In genomic region chr6:165571068-165571682, GRCh38 we compare ENCODE assay signal across 1 cellular context.
A peak's percentile ranks its signal among the peaks of the same experiment; 100 is the strongest.
TF ChIP-seq lines count a peak whose summit lies in the region.

No MANE protein-coding gene starts in this region.

TF ChIP-seq in HepG2, 621 proteins besides CTCF, POLR2A, EP300 and RAD21:
- TF ChIP-seq KIAA2018 (CRISPR knock-in tag; IDR thresholded peaks at IDR 0.05; ENCODE audit: borderline replicate concordance) (no peak), ZNF383 (CRISPR knock-in tag; IDR thresholded peaks at IDR 0.05; ENCODE audit: borderline replicate concordance) (no peak), DMAP1 (CRISPR knock-in tag; IDR thresholded peaks at IDR 0.05) (no peak), TEAD2 (CRISPR knock-in tag; IDR thresholded peaks at IDR 0.05) (no peak), MAFF (IDR thresholded peaks at IDR 0.05; ENCODE audit: low read depth, low read length) (peak; percentile 51; the same call in 1 of the 2 replicates), MAFK (conservative IDR thresholded peaks at IDR 0.05 in 1 of 2, IDR thresholded peaks at IDR 0.05 in 1 of 2; ENCODE audit: low read length in 2 of 2) (peak in 1 of 2 experiments; percentile 62; a peak in 2 of 4 replicates), REST (IDR thresholded peaks at IDR 0.05; ENCODE audit: borderline replicate concordance in 1 of 2, low read depth in 1 of 2, low read length in 2 of 2) (no peak), SMARCE1 (IDR thresholded peaks at IDR 0.05; ENCODE audit: borderline replicate concordance) (no peak), SYNCRIP (IDR thresholded peaks at IDR 0.05; ENCODE audit: insufficient read depth, low read depth, low read length) (no peak), ERF (CRISPR knock-in tag; IDR thresholded peaks at IDR 0.05) (no peak), ZSCAN9 (CRISPR knock-in tag; IDR thresholded peaks at IDR 0.05; ENCODE audit: borderline replicate concordance) (no peak), ZNF879 (CRISPR knock-in tag; IDR thresholded peaks at IDR 0.05) (no peak), ZNF230 (CRISPR knock-in tag; IDR thresholded peaks at IDR 0.05) (no peak), KDM1A (CRISPR knock-in tag; IDR thresholded peaks at IDR 0.05) (no peak), USF2 (IDR thresholded peaks at IDR 0.05; ENCODE audit: low read depth, low read length) (no peak), USF2 (CRISPR knock-in tag; IDR thresholded peaks at IDR 0.05; ENCODE audit: borderline replicate concordance) (no peak)
